In genomic region chrX:45007598-45007997, GRCh38 we compare ENCODE assay signal across 10 cellular contexts.
DNase-seq lines count a peak whose midpoint lies in the region; ATAC-seq, FAIRE-seq and TF ChIP-seq lines count a peak whose summit lies in the region.
"Had no signal": no experiment of that assay in that cellular context is flagged by ENCODE, and none has a peak within 500 bp of the region (broad histone marks: within the 10 kb centered on the region; RNA-seq: fewer than 3 reads in every experiment).

No MANE protein-coding gene starts in this region.

- peaks cover 3% of the 10 kb centered on the region for H4K20me1 ChIP-seq in astrocyte (ENCODE audit: insufficient read depth, low read length)

- H3K36me3 Mint-ChIP-seq in astrocyte (ENCODE audit: low read depth, unreplicated experiment) (peaks cover 5% of the 10 kb centered on the region), MCF 10A (ENCODE audit: insufficient read depth, unreplicated experiment) (peaks cover 14% of the 10 kb centered on the region)

- no peaks in the 10 kb centered on the region for H3K9me3 ChIP-seq in astrocyte (ENCODE audit: insufficient read depth, low read depth, low read length)

- H3K27me3 ChIP-seq in astrocyte (ENCODE audit: insufficient read depth, low read length): no peaks in the 10 kb centered on the region

- CTCF ChIA-PET in MCF 10A (lab: Yijun Ruan, JAX): no interaction called here

- DNase-seq in astrocyte (ENCODE audit: low read depth) (no peak), GF-D8 (lab: John Stamatoyannopoulos, UW) (no peak), posterior vena cava (ENCODE audit: low spot score) (no peak), MCF 10A (ENCODE audit: unreplicated experiment) (no peak)
- DNase-seq: T-cell had no signal

- H3K79me2 ChIP-seq in astrocyte (ENCODE audit: insufficient read depth, low read length): peaks cover 22% of the 10 kb centered on the region

- no peak overlapping the region for H3K27ac ChIP-seq in astrocyte (ENCODE audit: low read depth, low read length)

- H3K36me3 ChIP-seq in astrocyte (ENCODE audit: insufficient read depth, low read length): no peaks in the 10 kb centered on the region

- H3K27ac Mint-ChIP-seq in astrocyte (ENCODE audit: unreplicated experiment) (no peak overlapping the region), MCF 10A (ENCODE audit: low read depth, unreplicated experiment) (no peak overlapping the region)
- H3K27ac Mint-ChIP-seq: T-cell had no signal

- no peak overlapping the region for H3K4me3 Mint-ChIP-seq in astrocyte (ENCODE audit: unreplicated experiment)
- no peak overlapping the region for H3K4me3 Mint-ChIP-seq in MCF 10A (ENCODE audit: unreplicated experiment)
- H3K4me3 Mint-ChIP-seq: T-cell had no signal

- H3K9ac ChIP-seq in astrocyte (ENCODE audit: low read length): no peak overlapping the region

- H3K9me3 Mint-ChIP-seq in astrocyte (ENCODE audit: unreplicated experiment): peaks cover 4% of the 10 kb centered on the region
- H3K9me3 Mint-ChIP-seq in MCF 10A (ENCODE audit: unreplicated experiment): no peaks in the 10 kb centered on the region

- no peak overlapping the region for H2AFZ ChIP-seq in astrocyte (ENCODE audit: low read depth, low read length)

- H3K27me3 Mint-ChIP-seq in astrocyte (ENCODE audit: low read depth, unreplicated experiment): no peaks in the 10 kb centered on the region
- H3K27me3 Mint-ChIP-seq in MCF 10A (ENCODE audit: insufficient read depth, unreplicated experiment): no peaks in the 10 kb centered on the region
- H3K27me3 Mint-ChIP-seq: T-cell had no signal

- H3K4me1 ChIP-seq in astrocyte (ENCODE audit: insufficient read depth, low read length): peaks cover 5% of the 10 kb centered on the region

- no TSS peak for BruUV-seq in MCF 10A (replicated peaks; lab: Mats Ljungman, UMichigan)

- FAIRE-seq in astrocyte (lab: Jason Lieb, UNC): peak; percentile 17
- FAIRE-seq: D721Med had no signal

- H3K4me1 Mint-ChIP-seq in astrocyte (ENCODE audit: low read depth, unreplicated experiment) (peaks cover 16% of the 10 kb centered on the region), MCF 10A (ENCODE audit: insufficient read depth, unreplicated experiment) (peaks cover 23% of the 10 kb centered on the region)

- ATAC-seq in GM18499 (IDR thresholded peaks at IDR 0.05; ENCODE audit: insufficient read depth, unreplicated experiment): peak; percentile 91
- peak; percentile 99 for ATAC-seq in GM19351 (IDR thresholded peaks at IDR 0.05; ENCODE audit: unreplicated experiment)
- ATAC-seq in HG03135 (IDR thresholded peaks at IDR 0.05; ENCODE audit: unreplicated experiment): peak; percentile 57
- ATAC-seq in HG03457 (IDR thresholded peaks at IDR 0.05; ENCODE audit: unreplicated experiment): no peak
- ATAC-seq: T-cell had no signal

- intact Hi-C loops in posterior vena cava (cut with DNase I): no loop called here
- intact Hi-C loops in MCF 10A (cut with micrococcal nuclease): no loop called here

- TF ChIP-seq CTCF in astrocyte (IDR thresholded peaks at IDR 0.05; ENCODE audit: insufficient read depth, low read depth, low read length) (no peak), MCF 10A (IDR thresholded peaks at IDR 0.05; ENCODE audit: unreplicated experiment) (no peak)

- no peak overlapping the region for H3K4me3 ChIP-seq in astrocyte (ENCODE audit: insufficient read depth, low read depth, low read length)

- no peak overlapping the region for H3K4me2 ChIP-seq in astrocyte (ENCODE audit: low read length)

- POLR2A ChIA-PET in MCF 10A (lab: Yijun Ruan, JAX): interaction anchor here (0.7 kb wide), 1 partner anchor 41 kb away, joined by 3 read pairs; no protein-coding TSS in a partner anchor
